14 cellular contexts compared by ENCODE assay signal in the genomic region with DNA sequence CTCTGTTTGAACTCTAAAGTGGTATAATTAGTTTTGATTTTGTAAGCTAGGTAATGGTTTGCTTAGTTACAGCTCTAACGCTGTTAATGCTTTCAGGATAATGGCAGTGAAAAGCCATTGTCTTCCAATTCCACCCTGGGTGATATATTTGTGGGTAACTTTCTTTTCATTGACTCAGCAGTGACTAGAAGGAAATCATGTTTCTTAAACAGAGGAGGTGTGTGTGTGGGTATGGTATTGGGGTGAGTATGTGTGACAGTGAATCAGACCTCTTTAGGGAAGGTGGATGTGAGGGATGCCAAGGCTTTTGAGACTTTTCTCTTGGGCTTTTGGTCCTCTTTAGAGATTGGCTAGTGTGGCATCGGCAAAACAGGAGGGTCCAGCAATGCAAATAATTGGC.
"Had no signal": no experiment of that assay in that cellular context is flagged by ENCODE, and none has a peak within 500 bp of the region (broad histone marks: within the 10 kb centered on the region; RNA-seq: fewer than 3 reads in every experiment).

No MANE protein-coding gene starts in this region.

- H3K9ac ChIP-seq: neural progenitor cell, parathyroid adenoma had no signal

- H3K36me3 ChIP-seq: neural progenitor cell, right atrium auricular region had no signal

- H3K27ac ChIP-seq: neural progenitor cell, parathyroid adenoma, right atrium auricular region, tibial artery, vagina had no signal

- H3K9me3 ChIP-seq: heart right ventricle, right atrium auricular region, tibial artery, vagina had no signal

- H3K79me2 ChIP-seq: parathyroid adenoma had no signal

- ATAC-seq: heart right ventricle, WTC11 had no signal

- H3K4me3 ChIP-seq: heart right ventricle, neural progenitor cell, right atrium auricular region, skin epidermis, tibial artery, vagina had no signal

- H3K4me2 ChIP-seq: neural progenitor cell had no signal

- H3K27me3 ChIP-seq: heart right ventricle, neural progenitor cell, right atrium auricular region, tibial artery, vagina had no signal

- H2AFZ ChIP-seq: neural progenitor cell, parathyroid adenoma had no signal

- FAIRE-seq: endometrium, frontal cortex, kidney had no signal

- DNase-seq: activated CD4-positive, alpha-beta T cell treated with anti-CD3 and anti-CD28 coated beads, Interleukin-2, amount 10 ng/mL, durations not matched to agents 7 days and 5 days; amniotic stem cell; heart right ventricle; kidney; T-helper 1 cell; tibial artery had no signal

- H3K4me1 ChIP-seq: neural progenitor cell, parathyroid adenoma, right atrium auricular region, tibial artery had no signal
